8 cellular contexts compared by ENCODE assay signal in the genomic region with DNA sequence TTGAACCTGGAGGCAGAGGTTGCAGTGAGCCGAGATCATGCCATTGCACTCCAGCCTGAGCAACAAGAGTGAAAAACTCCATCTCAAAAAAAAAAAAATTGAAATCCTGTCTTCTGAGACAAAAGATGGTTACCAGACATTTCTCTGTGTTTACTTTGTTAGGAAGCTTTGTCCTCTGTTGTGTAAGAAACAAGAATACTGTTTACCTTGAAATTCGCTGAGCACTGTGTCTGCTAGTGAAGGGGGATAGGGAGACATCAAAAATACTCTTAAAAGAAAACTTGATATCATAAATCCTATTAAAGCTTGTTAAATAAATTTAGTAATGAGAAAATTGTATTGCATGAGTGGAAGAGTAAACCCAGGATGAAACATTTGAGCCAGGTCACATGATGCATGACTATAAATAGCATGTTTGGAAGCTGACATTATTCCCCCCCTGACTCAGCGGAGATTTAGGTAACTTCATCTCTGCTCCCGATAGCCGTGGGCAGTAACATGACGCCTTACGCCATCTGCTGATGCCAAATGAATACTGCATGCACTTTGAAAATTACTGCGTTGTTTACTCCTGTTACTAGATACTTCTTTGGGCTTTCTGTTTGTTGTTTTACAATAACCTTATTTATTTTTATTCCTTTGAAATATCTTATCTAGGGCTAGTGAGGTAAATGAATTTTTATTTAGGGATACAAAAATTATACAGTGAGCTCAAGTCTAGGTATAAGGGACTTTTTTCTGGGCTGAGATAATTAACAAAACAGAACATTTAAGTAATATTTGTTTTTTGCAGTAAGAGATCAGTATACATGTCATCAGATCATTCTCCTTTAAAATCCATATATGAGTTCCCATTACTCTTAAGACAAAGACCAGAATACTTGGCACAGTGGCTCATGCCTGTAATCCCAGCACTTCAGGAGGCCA.
DNase-seq lines count a peak whose midpoint lies in the region; ATAC-seq lines count a peak whose summit lies in the region.

No MANE protein-coding gene starts in this region.

- H3K27ac Mint-ChIP-seq in activated CD8-positive, alpha-beta memory T cell treated with anti-CD3 and anti-CD28 coated beads, Interleukin-2, amount 10 ng/mL, durations not matched to agents 7 days and 5 days = no peak overlapping the region
- H3K27ac Mint-ChIP-seq in naive B cell = peak overlapping the region in 1 of 6 donors; percentile 28

- H3K9me3 Mint-ChIP-seq in activated CD8-positive, alpha-beta memory T cell treated with anti-CD3 and anti-CD28 coated beads, Interleukin-2, amount 10 ng/mL, durations not matched to agents 7 days and 5 days (ENCODE audit: low read depth) = no peaks in the 10 kb centered on the region
- H3K9me3 Mint-ChIP-seq in naive B cell = no peaks in the 10 kb centered on the region

- DNase-seq in activated CD4-positive, CD25-positive, alpha-beta regulatory T cell treated with anti-CD3 and anti-CD28 coated beads, Interleukin-2, amount 50 U/mL, for 16 hours (ENCODE audit: low read depth, low spot score) = peak; percentile 2
- DNase-seq in activated CD4-positive, CD25-positive, alpha-beta regulatory T cell (lab: John Stamatoyannopoulos, UW) = no peak
- peak; percentile 57 for DNase-seq in HK-2 (ENCODE audit: unreplicated experiment)
- peak; percentile 74 for DNase-seq in NCI-H748 treated with DMSO at 0.1 percent for 48 hours (lab: John Stamatoyannopoulos, UW)
- DNase-seq in activated CD8-positive, alpha-beta memory T cell treated with anti-CD3 and anti-CD28 coated beads, Interleukin-2, amount 10 ng/mL, durations not matched to agents 7 days and 5 days = peak; percentile 58
- DNase-seq in epithelial cell of prostate (ENCODE audit: low read depth, low spot score) = peak; percentile 77
- peak; percentile 28 for DNase-seq in naive B cell
- peak; percentile 95 for DNase-seq in stromal cell of bone marrow (ENCODE audit: low read depth)

- H3K4me3 Mint-ChIP-seq in activated CD8-positive, alpha-beta memory T cell treated with anti-CD3 and anti-CD28 coated beads, Interleukin-2, amount 10 ng/mL, durations not matched to agents 7 days and 5 days = no peak overlapping the region
- no peak overlapping the region for H3K4me3 Mint-ChIP-seq in naive B cell

- H3K4me1 Mint-ChIP-seq in activated CD8-positive, alpha-beta memory T cell treated with anti-CD3 and anti-CD28 coated beads, Interleukin-2, amount 10 ng/mL, durations not matched to agents 7 days and 5 days = no peaks in the 10 kb centered on the region
- H3K4me1 Mint-ChIP-seq in naive B cell = no peaks in the 10 kb centered on the region

- CTCF ChIA-PET in activated CD8-positive, alpha-beta memory T cell treated with anti-CD3 and anti-CD28 coated beads, Interleukin-2, amount 10 ng/mL, durations not matched to agents 7 days and 5 days (lab: Charles Lee) = interaction anchor here (0.6 to 9.8 kb wide), 22 partner anchors 9 to 244 kb away, joined by 3 to 126 read pairs (median 4); no protein-coding TSS in a partner anchor

- peaks cover 2% of the 10 kb centered on the region for H3K36me3 Mint-ChIP-seq in activated CD8-positive, alpha-beta memory T cell treated with anti-CD3 and anti-CD28 coated beads, Interleukin-2, amount 10 ng/mL, durations not matched to agents 7 days and 5 days
- no peaks in the 10 kb centered on the region for H3K36me3 Mint-ChIP-seq in naive B cell

- peaks cover 9% of the 10 kb centered on the region for H3K27me3 Mint-ChIP-seq in activated CD8-positive, alpha-beta memory T cell treated with anti-CD3 and anti-CD28 coated beads, Interleukin-2, amount 10 ng/mL, durations not matched to agents 7 days and 5 days
- no peaks in the 10 kb centered on the region for H3K27me3 Mint-ChIP-seq in naive B cell

- peak overlapping the region; percentile 65 for H3K27ac ChIP-seq in epithelial cell of prostate

- ATAC-seq in activated CD8-positive, alpha-beta memory T cell treated with anti-CD3 and anti-CD28 coated beads, Interleukin-2, amount 10 ng/mL, durations not matched to agents 7 days and 5 days = peak; percentile 71
- ATAC-seq in naive B cell (ENCODE audit: low read depth in 2 of 2) = peak; percentile 58 to 65

Comparison
In these comparisons a context has a peak if more than half of its experiments do, and no peak if none do; other contexts are left out.
1. DNase-seq: peak in activated CD4-positive, CD25-positive, alpha-beta regulatory T cell treated with anti-CD3 and anti-CD28 coated beads, Interleukin-2, amount 50 U/mL, for 16 hours (single experiment), HK-2 (single experiment), NCI-H748 treated with DMSO at 0.1 percent for 48 hours (single experiment), activated CD8-positive, alpha-beta memory T cell treated with anti-CD3 and anti-CD28 coated beads, Interleukin-2, amount 10 ng/mL, durations not matched to agents 7 days and 5 days (single experiment), epithelial cell of prostate (single experiment), naive B cell (single experiment) and stromal cell of bone marrow (single experiment); none in activated CD4-positive, CD25-positive, alpha-beta regulatory T cell (0 of 4).